Comparison of ENCODE assay signal across 9 cellular contexts in genomic region chr11:67347964-67348749, GRCh38. TPM values are rescaled to one million over a fixed set of nuclear protein-coding genes. Genes with fewer than 3 reads are reported as not detected.
DNase-seq lines count a peak whose midpoint lies in the region; TF ChIP-seq lines count a peak whose summit lies in the region.
"Had no signal": no experiment of that assay in that cellular context is flagged by ENCODE, and none has a peak within 500 bp of the region (broad histone marks: within the 10 kb centered on the region; RNA-seq: fewer than 3 reads in every experiment).

No MANE protein-coding gene starts in this region.

- DNase-seq in CD4-positive, alpha-beta memory T cell = no peak
- DNase-seq in NCI-H2171 (lab: John Stamatoyannopoulos, UW) = peak; percentile 44
- DNase-seq in erythroblast (lab: John Stamatoyannopoulos, UW) = peak; percentile 40 to 87
- DNase-seq in GM13976 (ENCODE audit: low spot score) = no peak
- no peak for DNase-seq in SIG-M5 (lab: John Stamatoyannopoulos, UW)
- DNase-seq in amygdala (lab: John Stamatoyannopoulos, UW) = no peak
- DNase-seq: NCI-H226, upper lobe of right lung had no signal

- H3K4me3 Mint-ChIP-seq in CD4-positive, alpha-beta memory T cell = no peak overlapping the region

- H3K4me3 ChIP-seq in CD4-positive, alpha-beta memory T cell (ENCODE audit: low read length in 2 of 2) = no peak overlapping the region
- H3K4me3 ChIP-seq: SJSA1, upper lobe of right lung had no signal

- CTCF ChIA-PET in CD4-positive, alpha-beta memory T cell (lab: Charles Lee; ENCODE audit: partially characterized antibody) = interaction anchor here (0.9 to 18.4 kb wide), 7 partner anchors 9 to 40 kb away, joined by 3 to 1065 read pairs (median 23); partner anchors contain the start of genes CLCF1 and RAD9A

- no peak for TF ChIP-seq CTCF in GM13976 (IDR thresholded peaks at IDR 0.05; ENCODE audit: borderline replicate concordance, control extremely low read depth, extremely low read depth, insufficient read depth, missing control alignments)

- H3K4me1 Mint-ChIP-seq in CD4-positive, alpha-beta memory T cell = peaks cover 36 to 66% (median 47%) of the 10 kb centered on the region in 4 donors

- peak overlapping the region in 4 of 7 donors; percentile 31 to 52 (median 38) for H3K27ac Mint-ChIP-seq in CD4-positive, alpha-beta memory T cell

- intact Hi-C loops in CD4-positive, alpha-beta memory T cell (cut with micrococcal nuclease) = no loop called here

- no peak for TF ChIP-seq POLR2A in erythroblast (IDR thresholded peaks at IDR 0.05; ENCODE audit: low read length)

- peaks cover 3% of the 10 kb centered on the region for H3K36me3 ChIP-seq in CD4-positive, alpha-beta memory T cell (ENCODE audit: insufficient read depth, low read length)
- H3K36me3 ChIP-seq: upper lobe of right lung had no signal

- no peaks in the 10 kb centered on the region for H3K27me3 Mint-ChIP-seq in CD4-positive, alpha-beta memory T cell

- no peak overlapping the region for H3K27ac ChIP-seq in CD4-positive, alpha-beta memory T cell (ENCODE audit: low read depth, low read length)
- H3K27ac ChIP-seq: SJSA1, upper lobe of right lung had no signal

- H3K4me1 ChIP-seq in CD4-positive, alpha-beta memory T cell (ENCODE audit: insufficient read depth, low read length) = peaks cover 54% of the 10 kb centered on the region

- H3K9me3 ChIP-seq in CD4-positive, alpha-beta memory T cell (ENCODE audit: control insufficient read depth in 1 of 2, low read length in 2 of 2) = no peaks in the 10 kb centered on the region
- H3K9me3 ChIP-seq: SJSA1, upper lobe of right lung had no signal

- H3K9me3 Mint-ChIP-seq in CD4-positive, alpha-beta memory T cell = no peaks in the 10 kb centered on the region

- no peaks in the 10 kb centered on the region for H3K27me3 ChIP-seq in CD4-positive, alpha-beta memory T cell (ENCODE audit: insufficient read depth, low read length)
- H3K27me3 ChIP-seq: SJSA1, upper lobe of right lung had no signal

- POLR2A ChIA-PET in CD4-positive, alpha-beta memory T cell (lab: Charles Lee; ENCODE audit: partially characterized antibody) = interaction anchor here (1.1 to 11.8 kb wide), 3 partner anchors 30 to 117 kb away, joined by 4 to 449 read pairs (median 8); partner anchors contain the start of gene CLCF1

- in situ Hi-C loops in GM13976 (cut with MboI; ENCODE audit: low sequenced_read_pairs, unreplicated experiment) = no loop called here

- peaks cover 0 to 8% of the 10 kb centered on the region in 2 donors for H3K36me3 Mint-ChIP-seq in CD4-positive, alpha-beta memory T cell

RNA-seq across cellular contexts. Expression of gene POLD4, which starts 5.2 kb away (rescaled TPM):
- total RNA-seq in CD4-positive, alpha-beta memory T cell = 10 to 100 TPM; 87.9 to 91.3 TPM
- 10 to 100 TPM; 93.6 to 96.2 TPM for polyA plus RNA-seq in CD4-positive, alpha-beta memory T cell

RNA-seq across cellular contexts. Expression of gene CLCF1, which starts 25.2 kb away (rescaled TPM):
- 1 to 10 TPM; 5.4 to 6.4 TPM for total RNA-seq in CD4-positive, alpha-beta memory T cell
- 1 to 10 TPM in 1 of 2 donors, under 1 TPM in 1; 0.45 to 4.4 TPM for polyA plus RNA-seq in CD4-positive, alpha-beta memory T cell

RNA-seq across cellular contexts. Expression of gene RAD9A, which starts 43.6 kb away (rescaled TPM):
- 10 to 100 TPM; 51.8 to 55.9 TPM for total RNA-seq in CD4-positive, alpha-beta memory T cell
- 1 to 10 TPM; 6.7 to 8.3 TPM for polyA plus RNA-seq in CD4-positive, alpha-beta memory T cell

RNA-seq across cellular contexts. Expression of gene SSH3, which starts 44.8 kb away (rescaled TPM):
- total RNA-seq in CD4-positive, alpha-beta memory T cell = 10 to 100 TPM; 22.5 to 26.3 TPM
- polyA plus RNA-seq in CD4-positive, alpha-beta memory T cell = 1 to 10 TPM in 1 of 2 donors, under 1 TPM in 1; 0.79 to 6.5 TPM

RNA-seq across cellular contexts. Expression of gene PPP1CA, which starts 53.5 kb away (rescaled TPM):
- 100 to 1,000 TPM; 159 to 161 TPM for total RNA-seq in CD4-positive, alpha-beta memory T cell
- 100 to 1,000 TPM; 474 to 774 TPM for polyA plus RNA-seq in CD4-positive, alpha-beta memory T cell

Comparison
In these comparisons a context has a peak if more than half of its experiments do, and no peak if none do; other contexts are left out.
1. DNase-seq: peak in NCI-H2171 (single experiment) and erythroblast (2 of 2); none in CD4-positive, alpha-beta memory T cell (0 of 5), GM13976 (single experiment), SIG-M5 (single experiment) and amygdala (0 of 56).